ENCODE assay signal across 1 cellular context in the genomic region with DNA sequence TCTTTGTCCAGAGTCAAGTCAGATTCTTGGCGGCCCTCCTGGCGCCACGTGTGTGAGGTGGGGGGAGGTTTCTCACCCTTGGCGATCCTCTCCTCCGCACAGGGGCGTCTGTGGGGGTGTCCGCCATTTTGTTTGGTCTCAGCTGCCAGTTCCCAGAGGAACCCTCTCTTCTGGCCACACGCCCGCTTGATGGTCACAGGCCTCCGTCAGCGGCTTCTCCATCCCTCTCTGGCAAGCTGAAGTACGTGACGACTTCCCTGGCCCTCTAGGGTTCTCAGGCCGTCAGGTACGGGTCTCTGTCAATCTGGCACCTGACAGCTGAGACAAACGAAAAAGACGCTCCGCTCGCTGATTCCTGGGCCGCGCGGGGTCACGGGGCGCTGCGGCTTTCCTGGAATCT.
TF ChIP-seq lines count a peak whose summit lies in the region.

No MANE protein-coding gene starts in this region.

TF ChIP-seq in GM23338, 12 proteins besides CTCF, POLR2A, EP300 and RAD21 (continued from another document):
- TF ChIP-seq, protein P1, sequence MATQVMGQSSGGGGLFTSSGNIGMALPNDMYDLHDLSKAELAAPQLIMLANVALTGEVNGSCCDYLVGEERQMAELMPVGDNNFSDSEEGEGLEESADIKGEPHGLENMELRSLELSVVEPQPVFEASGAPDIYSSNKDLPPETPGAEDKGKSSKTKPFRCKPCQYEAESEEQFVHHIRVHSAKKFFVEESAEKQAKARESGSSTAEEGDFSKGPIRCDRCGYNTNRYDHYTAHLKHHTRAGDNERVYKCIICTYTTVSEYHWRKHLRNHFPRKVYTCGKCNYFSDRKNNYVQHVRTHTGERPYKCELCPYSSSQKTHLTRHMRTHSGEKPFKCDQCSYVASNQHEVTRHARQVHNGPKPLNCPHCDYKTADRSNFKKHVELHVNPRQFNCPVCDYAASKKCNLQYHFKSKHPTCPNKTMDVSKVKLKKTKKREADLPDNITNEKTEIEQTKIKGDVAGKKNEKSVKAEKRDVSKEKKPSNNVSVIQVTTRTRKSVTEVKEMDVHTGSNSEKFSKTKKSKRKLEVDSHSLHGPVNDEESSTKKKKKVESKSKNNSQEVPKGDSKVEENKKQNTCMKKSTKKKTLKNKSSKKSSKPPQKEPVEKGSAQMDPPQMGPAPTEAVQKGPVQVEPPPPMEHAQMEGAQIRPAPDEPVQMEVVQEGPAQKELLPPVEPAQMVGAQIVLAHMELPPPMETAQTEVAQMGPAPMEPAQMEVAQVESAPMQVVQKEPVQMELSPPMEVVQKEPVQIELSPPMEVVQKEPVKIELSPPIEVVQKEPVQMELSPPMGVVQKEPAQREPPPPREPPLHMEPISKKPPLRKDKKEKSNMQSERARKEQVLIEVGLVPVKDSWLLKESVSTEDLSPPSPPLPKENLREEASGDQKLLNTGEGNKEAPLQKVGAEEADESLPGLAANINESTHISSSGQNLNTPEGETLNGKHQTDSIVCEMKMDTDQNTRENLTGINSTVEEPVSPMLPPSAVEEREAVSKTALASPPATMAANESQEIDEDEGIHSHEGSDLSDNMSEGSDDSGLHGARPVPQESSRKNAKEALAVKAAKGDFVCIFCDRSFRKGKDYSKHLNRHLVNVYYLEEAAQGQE (IDR thresholded peaks at IDR 0.05; ENCODE audit: unreplicated experiment) = no peak
- TF ChIP-seq, protein P2, sequence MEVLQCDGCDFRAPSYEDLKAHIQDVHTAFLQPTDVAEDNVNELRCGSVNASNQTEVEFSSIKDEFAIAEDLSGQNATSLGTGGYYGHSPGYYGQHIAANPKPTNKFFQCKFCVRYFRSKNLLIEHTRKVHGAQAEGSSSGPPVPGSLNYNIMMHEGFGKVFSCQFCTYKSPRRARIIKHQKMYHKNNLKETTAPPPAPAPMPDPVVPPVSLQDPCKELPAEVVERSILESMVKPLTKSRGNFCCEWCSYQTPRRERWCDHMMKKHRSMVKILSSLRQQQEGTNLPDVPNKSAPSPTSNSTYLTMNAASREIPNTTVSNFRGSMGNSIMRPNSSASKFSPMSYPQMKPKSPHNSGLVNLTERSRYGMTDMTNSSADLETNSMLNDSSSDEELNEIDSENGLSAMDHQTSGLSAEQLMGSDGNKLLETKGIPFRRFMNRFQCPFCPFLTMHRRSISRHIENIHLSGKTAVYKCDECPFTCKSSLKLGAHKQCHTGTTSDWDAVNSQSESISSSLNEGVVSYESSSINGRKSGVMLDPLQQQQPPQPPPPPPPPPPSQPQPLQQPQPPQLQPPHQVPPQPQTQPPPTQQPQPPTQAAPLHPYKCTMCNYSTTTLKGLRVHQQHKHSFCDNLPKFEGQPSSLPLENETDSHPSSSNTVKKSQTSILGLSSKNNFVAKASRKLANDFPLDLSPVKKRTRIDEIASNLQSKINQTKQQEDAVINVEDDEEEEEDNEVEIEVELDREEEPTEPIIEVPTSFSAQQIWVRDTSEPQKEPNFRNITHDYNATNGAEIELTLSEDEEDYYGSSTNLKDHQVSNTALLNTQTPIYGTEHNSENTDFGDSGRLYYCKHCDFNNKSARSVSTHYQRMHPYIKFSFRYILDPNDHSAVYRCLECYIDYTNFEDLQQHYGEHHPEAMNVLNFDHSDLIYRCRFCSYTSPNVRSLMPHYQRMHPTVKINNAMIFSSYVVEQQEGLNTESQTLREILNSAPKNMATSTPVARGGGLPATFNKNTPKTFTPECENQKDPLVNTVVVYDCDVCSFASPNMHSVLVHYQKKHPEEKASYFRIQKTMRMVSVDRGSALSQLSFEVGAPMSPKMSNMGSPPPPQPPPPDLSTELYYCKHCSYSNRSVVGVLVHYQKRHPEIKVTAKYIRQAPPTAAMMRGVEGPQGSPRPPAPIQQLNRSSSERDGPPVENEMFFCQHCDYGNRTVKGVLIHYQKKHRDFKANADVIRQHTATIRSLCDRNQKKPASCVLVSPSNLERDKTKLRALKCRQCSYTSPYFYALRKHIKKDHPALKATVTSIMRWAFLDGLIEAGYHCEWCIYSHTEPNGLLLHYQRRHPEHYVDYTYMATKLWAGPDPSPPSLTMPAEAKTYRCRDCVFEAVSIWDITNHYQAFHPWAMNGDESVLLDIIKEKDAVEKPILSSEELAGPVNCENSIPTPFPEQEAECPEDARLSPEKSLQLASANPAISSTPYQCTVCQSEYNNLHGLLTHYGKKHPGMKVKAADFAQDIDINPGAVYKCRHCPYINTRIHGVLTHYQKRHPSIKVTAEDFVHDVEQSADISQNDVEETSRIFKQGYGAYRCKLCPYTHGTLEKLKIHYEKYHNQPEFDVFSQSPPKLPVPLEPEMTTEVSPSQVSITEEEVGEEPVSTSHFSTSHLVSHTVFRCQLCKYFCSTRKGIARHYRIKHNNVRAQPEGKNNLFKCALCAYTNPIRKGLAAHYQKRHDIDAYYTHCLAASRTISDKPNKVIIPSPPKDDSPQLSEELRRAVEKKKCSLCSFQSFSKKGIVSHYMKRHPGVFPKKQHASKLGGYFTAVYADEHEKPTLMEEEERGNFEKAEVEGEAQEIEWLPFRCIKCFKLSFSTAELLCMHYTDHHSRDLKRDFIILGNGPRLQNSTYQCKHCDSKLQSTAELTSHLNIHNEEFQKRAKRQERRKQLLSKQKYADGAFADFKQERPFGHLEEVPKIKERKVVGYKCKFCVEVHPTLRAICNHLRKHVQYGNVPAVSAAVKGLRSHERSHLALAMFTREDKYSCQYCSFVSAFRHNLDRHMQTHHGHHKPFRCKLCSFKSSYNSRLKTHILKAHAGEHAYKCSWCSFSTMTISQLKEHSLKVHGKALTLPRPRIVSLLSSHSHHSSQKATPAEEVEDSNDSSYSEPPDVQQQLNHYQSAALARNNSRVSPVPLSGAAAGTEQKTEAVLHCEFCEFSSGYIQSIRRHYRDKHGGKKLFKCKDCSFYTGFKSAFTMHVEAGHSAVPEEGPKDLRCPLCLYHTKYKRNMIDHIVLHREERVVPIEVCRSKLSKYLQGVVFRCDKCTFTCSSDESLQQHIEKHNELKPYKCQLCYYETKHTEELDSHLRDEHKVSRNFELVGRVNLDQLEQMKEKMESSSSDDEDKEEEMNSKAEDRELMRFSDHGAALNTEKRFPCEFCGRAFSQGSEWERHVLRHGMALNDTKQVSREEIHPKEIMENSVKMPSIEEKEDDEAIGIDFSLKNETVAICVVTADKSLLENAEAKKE (CRISPR knock-in tag; IDR thresholded peaks at IDR 0.05) = no peak
- TF ChIP-seq ZNF331 (CRISPR knock-in tag; IDR thresholded peaks at IDR 0.05; ENCODE audit: low read depth) (no peak), CREB1 (CRISPR knock-in tag; IDR thresholded peaks at IDR 0.05; ENCODE audit: low read depth) (no peak), JUNB (IDR thresholded peaks at IDR 0.05; ENCODE audit: unreplicated experiment) (no peak), STAT1 (IDR thresholded peaks at IDR 0.05; ENCODE audit: unreplicated experiment) (no peak), POLR2AphosphoS5 (IDR thresholded peaks at IDR 0.05; ENCODE audit: low read depth) (no peak), EZH2phosphoT487 (IDR thresholded peaks at IDR 0.05; ENCODE audit: unreplicated experiment) (no peak), ZNF114 (CRISPR knock-in tag; IDR thresholded peaks at IDR 0.05) (no peak), ETS1 (IDR thresholded peaks at IDR 0.05) (no peak), NANOG (IDR thresholded peaks at IDR 0.05; ENCODE audit: borderline replicate concordance) (no peak)
